ENCODE assay signal across 20 cellular contexts in the genomic region with DNA sequence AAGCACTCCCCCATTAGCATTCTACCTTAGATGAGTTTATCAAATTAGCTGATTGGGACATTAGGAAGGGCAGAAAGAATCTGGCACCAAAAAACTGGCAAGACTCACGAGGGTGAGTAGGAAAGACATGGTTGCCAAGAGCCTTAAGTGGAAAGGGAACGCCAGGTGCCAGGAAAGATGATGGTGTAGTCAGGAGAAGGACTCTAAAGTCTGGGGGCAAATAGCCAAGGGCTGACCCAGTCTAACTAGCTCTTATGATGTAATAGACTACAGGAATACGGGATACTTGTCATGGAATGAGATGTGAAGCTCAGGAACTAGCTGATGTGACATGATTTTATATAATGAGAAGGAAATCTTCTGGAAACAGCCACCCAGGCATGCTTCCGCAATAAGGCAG.
A peak's percentile ranks its signal among the peaks of the same experiment; 100 is the strongest.
DNase-seq lines count a peak whose midpoint lies in the region; ATAC-seq, FAIRE-seq and TF ChIP-seq lines count a peak whose summit lies in the region.
"Had no signal": no experiment of that assay in that cellular context is flagged by ENCODE, and none has a peak within 500 bp of the region (broad histone marks: within the 10 kb centered on the region; RNA-seq: fewer than 3 reads in every experiment).

No MANE protein-coding gene starts in this region.

- H3K27ac ChIP-seq in GM23248: no peak overlapping the region
- peak overlapping the region; percentile 91 for H3K27ac ChIP-seq in smooth muscle cell (ENCODE audit: low read depth)
- no peak overlapping the region for H3K27ac ChIP-seq in pancreas
- H3K27ac ChIP-seq: HL-60 had no signal

- H3K9me3 ChIP-seq in GM23248 (ENCODE audit: low read depth): no peaks in the 10 kb centered on the region
- no peaks in the 10 kb centered on the region for H3K9me3 ChIP-seq in smooth muscle cell (replicated peaks; ENCODE audit: low read depth)
- no peaks in the 10 kb centered on the region for H3K9me3 ChIP-seq in pancreas
- H3K9me3 ChIP-seq: BE2C had no signal

- DNase-seq in activated naive CD8-positive, alpha-beta T cell treated with anti-CD3 and anti-CD28 coated beads, Interleukin-2, amount 50 U/mL, for 24 hours: no peak
- no peak for DNase-seq in activated naive CD8-positive, alpha-beta T cell treated with anti-CD3 and anti-CD28 coated beads for 36 hours
- DNase-seq in GM23248 (peak; percentile 3), smooth muscle cell (lab: John Stamatoyannopoulos, UW; ENCODE audit: unreplicated experiment) (no peak), pancreas (no peak), RCC 7860 (ENCODE audit: low spot score) (no peak)
- DNase-seq: BE2C; CD4-positive, CD25-positive, alpha-beta regulatory T cell; COR-L47; H9; IMR-90; NCI-H1417 treated with DMSO at 0.1 percent for 48 hours; NCI-H187 treated with DMSO at 0.1 percent for 48 hours; NCI-H2171; NCI-H446 treated with DMSO at 0.1 percent for 48 hours; NCI-H748 treated with DMSO at 0.1 percent for 48 hours; SIG-M5 had no signal

- FAIRE-seq in pancreas (lab: Jason Lieb, UNC) (no peak), RCC 7860 (lab: Jason Lieb, UNC) (no peak)
- FAIRE-seq: G401.6 had no signal

- intact Hi-C loops in pancreas (cut with DNase I): no loop called here

- no peaks in the 10 kb centered on the region for H3K4me1 ChIP-seq in GM23248 (ENCODE audit: insufficient read depth)
- no peaks in the 10 kb centered on the region for H3K4me1 ChIP-seq in smooth muscle cell (ENCODE audit: low read depth)
- H3K4me1 ChIP-seq in pancreas: no peaks in the 10 kb centered on the region
- H3K4me1 ChIP-seq: BE2C had no signal

- H3K9ac ChIP-seq in GM23248: no peak overlapping the region
- H3K9ac ChIP-seq in smooth muscle cell (ENCODE audit: low read depth): peak overlapping the region; percentile 57

- no peaks in the 10 kb centered on the region for H3K4me1 Mint-ChIP-seq in activated naive CD8-positive, alpha-beta T cell treated with anti-CD3 and anti-CD28 coated beads, Interleukin-2, amount 50 U/mL, for 24 hours
- no peaks in the 10 kb centered on the region for H3K4me1 Mint-ChIP-seq in activated naive CD8-positive, alpha-beta T cell treated with anti-CD3 and anti-CD28 coated beads for 36 hours
- H3K4me1 Mint-ChIP-seq: CD4-positive, CD25-positive, alpha-beta regulatory T cell; H9 had no signal

- H3F3A ChIP-seq in GM23248 (ENCODE audit: insufficient read depth) (no peaks in the 10 kb centered on the region), smooth muscle cell (ENCODE audit: low read depth) (no peaks in the 10 kb centered on the region)

- ATAC-seq in activated naive CD8-positive, alpha-beta T cell treated with anti-CD3 and anti-CD28 coated beads, Interleukin-2, amount 50 U/mL, for 24 hours: no peak
- ATAC-seq in esophagus mucosa (peak; percentile 13), pancreas (no peak)

- no peak overlapping the region for H3K4me3 Mint-ChIP-seq in activated naive CD8-positive, alpha-beta T cell treated with anti-CD3 and anti-CD28 coated beads, Interleukin-2, amount 50 U/mL, for 24 hours
- H3K4me3 Mint-ChIP-seq in activated naive CD8-positive, alpha-beta T cell treated with anti-CD3 and anti-CD28 coated beads for 36 hours: no peak overlapping the region
- H3K4me3 Mint-ChIP-seq: CD4-positive, CD25-positive, alpha-beta regulatory T cell; H9 had no signal

- TF ChIP-seq CTCF in smooth muscle cell (IDR thresholded peaks at IDR 0.05; ENCODE audit: borderline replicate concordance, insufficient read depth, poor library complexity, severe bottlenecking) (no peak), pancreas (IDR thresholded peaks at IDR 0.05) (no peak)

- H3K27ac Mint-ChIP-seq in activated naive CD8-positive, alpha-beta T cell treated with anti-CD3 and anti-CD28 coated beads, Interleukin-2, amount 50 U/mL, for 24 hours: peak overlapping the region; percentile 29
- no peak overlapping the region for H3K27ac Mint-ChIP-seq in activated naive CD8-positive, alpha-beta T cell treated with anti-CD3 and anti-CD28 coated beads for 36 hours
- H3K27ac Mint-ChIP-seq: CD4-positive, CD25-positive, alpha-beta regulatory T cell; H9 had no signal

- H3K4me3 ChIP-seq in GM23248 (no peak overlapping the region), smooth muscle cell (no peak overlapping the region), pancreas (no peak overlapping the region)

- H2AFZ ChIP-seq in GM23248 (no peak overlapping the region), smooth muscle cell (ENCODE audit: low read depth) (no peak overlapping the region)

- no peaks in the 10 kb centered on the region for H3K9me3 Mint-ChIP-seq in activated naive CD8-positive, alpha-beta T cell treated with anti-CD3 and anti-CD28 coated beads, Interleukin-2, amount 50 U/mL, for 24 hours
- no peaks in the 10 kb centered on the region for H3K9me3 Mint-ChIP-seq in activated naive CD8-positive, alpha-beta T cell treated with anti-CD3 and anti-CD28 coated beads for 36 hours
- H3K9me3 Mint-ChIP-seq: CD4-positive, CD25-positive, alpha-beta regulatory T cell; H9 had no signal

- no peaks in the 10 kb centered on the region for H3K9me2 ChIP-seq in GM23248 (ENCODE audit: insufficient read depth)

- no peaks in the 10 kb centered on the region for H3K27me3 ChIP-seq in GM23248 (replicated peaks; ENCODE audit: insufficient read depth)
- H3K27me3 ChIP-seq in smooth muscle cell (ENCODE audit: low read depth): no peaks in the 10 kb centered on the region
- H3K27me3 ChIP-seq in pancreas: no peaks in the 10 kb centered on the region
- H3K27me3 ChIP-seq: BE2C had no signal

- peaks cover 3% of the 10 kb centered on the region for H3K36me3 Mint-ChIP-seq in activated naive CD8-positive, alpha-beta T cell treated with anti-CD3 and anti-CD28 coated beads, Interleukin-2, amount 50 U/mL, for 24 hours (ENCODE audit: low read depth)
- no peaks in the 10 kb centered on the region for H3K36me3 Mint-ChIP-seq in activated naive CD8-positive, alpha-beta T cell treated with anti-CD3 and anti-CD28 coated beads for 36 hours
- H3K36me3 Mint-ChIP-seq: CD4-positive, CD25-positive, alpha-beta regulatory T cell had no signal

- H4K20me1 ChIP-seq in GM23248 (ENCODE audit: insufficient read depth): no peaks in the 10 kb centered on the region
- no peaks in the 10 kb centered on the region for H4K20me1 ChIP-seq in smooth muscle cell (ENCODE audit: low read depth)

- no peaks in the 10 kb centered on the region for H3K36me3 ChIP-seq in GM23248 (ENCODE audit: low read depth)
- H3K36me3 ChIP-seq in smooth muscle cell (ENCODE audit: low read depth): no peaks in the 10 kb centered on the region
- no peaks in the 10 kb centered on the region for H3K36me3 ChIP-seq in pancreas
- H3K36me3 ChIP-seq: BE2C had no signal

- H3K4me2 ChIP-seq in GM23248 (ENCODE audit: unreplicated experiment) (no peak overlapping the region), smooth muscle cell (peak overlapping the region; percentile 71)

- in situ Hi-C loops in GM23248 (cut with MboI): no loop called here

- no peaks in the 10 kb centered on the region for H3K27me3 Mint-ChIP-seq in activated naive CD8-positive, alpha-beta T cell treated with anti-CD3 and anti-CD28 coated beads, Interleukin-2, amount 50 U/mL, for 24 hours
- H3K27me3 Mint-ChIP-seq in activated naive CD8-positive, alpha-beta T cell treated with anti-CD3 and anti-CD28 coated beads for 36 hours: no peaks in the 10 kb centered on the region
- H3K27me3 Mint-ChIP-seq: CD4-positive, CD25-positive, alpha-beta regulatory T cell had no signal

- H3K79me2 ChIP-seq in GM23248 (ENCODE audit: insufficient read depth) (no peaks in the 10 kb centered on the region), smooth muscle cell (ENCODE audit: low read depth) (no peaks in the 10 kb centered on the region)

- WGBS in GM23248 (ENCODE audit: low coverage in 1 of 2, low lambda C conversion rate in 2 of 2, missing lambda C conversion rate in 2 of 2), 2 experiments: 57 to 62% methylated on average over 2 to 4 of the region's 4 CpGs
- 46% methylated on average over 4 of the region's 4 CpGs for WGBS in smooth muscle cell (ENCODE audit: low lambda C conversion rate)
- 57 to 70% methylated on average over 4 of the region's 4 CpGs for WGBS in pancreas, 2 donors
